Comparison of ENCODE assay signal across 28 cellular contexts in genomic region chr2:189360861-189361260, GRCh38.
DNase-seq lines count a peak whose midpoint lies in the region; ATAC-seq, FAIRE-seq and TF ChIP-seq lines count a peak whose summit lies in the region.
"Had no signal": no experiment of that assay in that cellular context is flagged by ENCODE, and none has a peak within 500 bp of the region (broad histone marks: within the 10 kb centered on the region; RNA-seq: fewer than 3 reads in every experiment).

No MANE protein-coding gene starts in this region.

- no peak overlapping the region for H3K4ac ChIP-seq in neuronal stem cell (ENCODE audit: low read length)

- H3K4me3 ChIP-seq in BJ (ENCODE audit: low read depth, low read length) = no peak overlapping the region
- no peak overlapping the region for H3K4me3 ChIP-seq in GM23338
- H3K4me3 ChIP-seq in neuronal stem cell (ENCODE audit: low read length in 2 of 2) = no peak overlapping the region
- H3K4me3 ChIP-seq: SK-N-MC had no signal

- H3K27me3 ChIP-seq in BJ (ENCODE audit: control insufficient read depth, insufficient read depth, low read length) = no peaks in the 10 kb centered on the region
- H3K27me3 ChIP-seq in GM23338 (ENCODE audit: insufficient read depth) = no peaks in the 10 kb centered on the region
- H3K27me3 ChIP-seq in neuronal stem cell (ENCODE audit: control insufficient read depth in 3 of 3, insufficient read depth in 3 of 3, low read depth in 1 of 3, low read length in 3 of 3) = no peaks in the 10 kb centered on the region

- H3K9me2 ChIP-seq in GM23338 (ENCODE audit: insufficient read depth) = no peaks in the 10 kb centered on the region

- no peak overlapping the region for H3K27ac ChIP-seq in GM23338 (ENCODE audit: low read depth)
- no peak overlapping the region for H3K27ac ChIP-seq in neuronal stem cell (replicated peaks; ENCODE audit: low read length)
- H3K27ac ChIP-seq: KMS-11, SK-N-MC had no signal

- H3K27me3 Mint-ChIP-seq in GM23338 (ENCODE audit: insufficient read depth, low read depth, poor library complexity) = no peaks in the 10 kb centered on the region
- no peaks in the 10 kb centered on the region for H3K27me3 Mint-ChIP-seq in activated T-helper 17 cell treated with anti-CD3 and anti-CD28 coated beads, Interleukin-2, amount 50 U/mL, for 72 hours
- H3K27me3 Mint-ChIP-seq: B cell, IgD-negative memory B cell had no signal

- no peak overlapping the region for H2AK5ac ChIP-seq in neuronal stem cell (ENCODE audit: low read depth, low read length)

- no peaks in the 10 kb centered on the region for H3K9me3 ChIP-seq in neuronal stem cell (replicated peaks in 1 of 2; ENCODE audit: control insufficient read depth in 2 of 2, insufficient read depth in 1 of 2, low read depth in 1 of 2, low read length in 2 of 2)

- H3K14ac ChIP-seq in neuronal stem cell (ENCODE audit: low read length) = no peak overlapping the region

- H3K27ac Mint-ChIP-seq in GM23338 = no peak overlapping the region
- no peak overlapping the region for H3K27ac Mint-ChIP-seq in activated T-helper 17 cell treated with anti-CD3 and anti-CD28 coated beads, Interleukin-2, amount 50 U/mL, for 72 hours
- H3K27ac Mint-ChIP-seq: B cell, CD14-positive monocyte, IgD-negative memory B cell had no signal

- TF ChIP-seq CTCF in BJ (IDR thresholded peaks at IDR 0.05; ENCODE audit: insufficient read depth, low read depth, low read length) (no peak), GM23338 (conservative IDR thresholded peaks at IDR 0.05; ENCODE audit: low read depth in 2 of 2) (no peak)

- H4K91ac ChIP-seq in neuronal stem cell (ENCODE audit: low read depth, low read length, poor library complexity) = no peak overlapping the region

- H2BK5ac ChIP-seq in neuronal stem cell (ENCODE audit: low read length) = no peak overlapping the region

- no peak overlapping the region for H3K18ac ChIP-seq in neuronal stem cell (ENCODE audit: low read length)

- no peak overlapping the region for H3K23ac ChIP-seq in neuronal stem cell (ENCODE audit: low read depth, low read length, poor library complexity)

- CTCF ChIA-PET in BJ (lab: Yijun Ruan, JAX) = no interaction called here

- no CpG with 5 or more reads among the region's 1 CpG for WGBS in neuronal stem cell (ENCODE audit: extremely low coverage in 2 of 2, insufficient read length in 2 of 2, insufficient replicate concordance in 1 of 2), 2 donors

- H3K9ac ChIP-seq in neuronal stem cell (ENCODE audit: low read depth, low read length, poor library complexity) = no peak overlapping the region
- H3K9ac ChIP-seq: KMS-11 had no signal

- POLR2A ChIA-PET in BJ (lab: Charles Lee) = no interaction called here

- H3K9me3 Mint-ChIP-seq in GM23338 = no peaks in the 10 kb centered on the region
- no peaks in the 10 kb centered on the region for H3K9me3 Mint-ChIP-seq in activated T-helper 17 cell treated with anti-CD3 and anti-CD28 coated beads, Interleukin-2, amount 50 U/mL, for 72 hours
- H3K9me3 Mint-ChIP-seq: CD8-positive, alpha-beta memory T cell had no signal

- H2AFZ ChIP-seq in GM23338 = peak overlapping the region; percentile 64; the same call in 1 of the 2 replicates
- peak overlapping the region; percentile 46 for H2AFZ ChIP-seq in neuronal stem cell (ENCODE audit: low read length)

- no peak for ATAC-seq in GM23338
- ATAC-seq in activated T-helper 17 cell treated with anti-CD3 and anti-CD28 coated beads, Interleukin-2, amount 50 U/mL, for 72 hours (replicated peaks) = no peak

- no peaks in the 10 kb centered on the region for H3K36me3 Mint-ChIP-seq in GM23338 (ENCODE audit: low read depth)
- no peaks in the 10 kb centered on the region for H3K36me3 Mint-ChIP-seq in activated T-helper 17 cell treated with anti-CD3 and anti-CD28 coated beads, Interleukin-2, amount 50 U/mL, for 72 hours (ENCODE audit: low read depth)
- H3K36me3 Mint-ChIP-seq: CD14-positive monocyte had no signal

- H4K20me1 ChIP-seq in GM23338 (replicated peaks; ENCODE audit: insufficient read depth) = no peaks in the 10 kb centered on the region

- H3K79me2 ChIP-seq in GM23338 (replicated peaks; ENCODE audit: insufficient read depth) = no peaks in the 10 kb centered on the region

- no peaks in the 10 kb centered on the region for H3K4me1 Mint-ChIP-seq in GM23338
- no peaks in the 10 kb centered on the region for H3K4me1 Mint-ChIP-seq in activated T-helper 17 cell treated with anti-CD3 and anti-CD28 coated beads, Interleukin-2, amount 50 U/mL, for 72 hours
- H3K4me1 Mint-ChIP-seq: B cell; CD8-positive, alpha-beta memory T cell; IgD-negative memory B cell had no signal

- H3K4me1 ChIP-seq in GM23338 (ENCODE audit: insufficient read depth) (no peaks in the 10 kb centered on the region), neuronal stem cell (ENCODE audit: control insufficient read depth in 2 of 2, insufficient read depth in 1 of 2, low read depth in 1 of 2, low read length in 2 of 2) (peaks cover 0 to 3% of the 10 kb centered on the region in 2 donors)

- no peaks in the 10 kb centered on the region for H3K79me1 ChIP-seq in neuronal stem cell (ENCODE audit: low read depth, low read length)

- H3K4me2 ChIP-seq in GM23338 (no peak overlapping the region), neuronal stem cell (ENCODE audit: insufficient read depth, low read length, poor library complexity, severe bottlenecking) (no peak overlapping the region)
- H3K4me2 ChIP-seq: KMS-11 had no signal

- peak; percentile 86 for FAIRE-seq in endometrium (lab: Jason Lieb, UNC)
- FAIRE-seq: GM18507, RCC 7860 had no signal

- no peaks in the 10 kb centered on the region for H3F3A ChIP-seq in GM23338 (replicated peaks; ENCODE audit: low read depth)

- H2BK15ac ChIP-seq in neuronal stem cell (ENCODE audit: low read length) = no peak overlapping the region

- no peak overlapping the region for H2BK12ac ChIP-seq in neuronal stem cell (ENCODE audit: low read length)

- H2BK120ac ChIP-seq in neuronal stem cell (ENCODE audit: low read depth, low read length) = no peak overlapping the region

- no peak overlapping the region for H3K4me3 Mint-ChIP-seq in GM23338
- no peak overlapping the region for H3K4me3 Mint-ChIP-seq in activated T-helper 17 cell treated with anti-CD3 and anti-CD28 coated beads, Interleukin-2, amount 50 U/mL, for 72 hours
- H3K4me3 Mint-ChIP-seq: B cell; CD14-positive monocyte; CD8-positive, alpha-beta memory T cell; IgD-negative memory B cell had no signal

- DNase-seq in BJ (ENCODE audit: low read depth) = peak; percentile 21
- no peak for DNase-seq in GM23338 (ENCODE audit: low spot score)
- no peak for DNase-seq in neuronal stem cell (ENCODE audit: low spot score)
- no peak for DNase-seq in SKM-1 treated with dmso at 0.1 percent for 144 hours (lab: John Stamatoyannopoulos, UW; ENCODE audit: unreplicated experiment)
- no peak for DNase-seq in EL
- no peak for DNase-seq in cerebellar nuclear complex (lab: John Stamatoyannopoulos, UW)
- DNase-seq: CD8-positive, alpha-beta memory T cell; DMS 273 treated with DMSO at 0.1 percent for 48 hours; DMS79; GOT3; HCEC 1CT; NCI-H1048; NCI-H1694; NCI-H2029 treated with DMSO at 0.1 percent for 48 hours; NCI-H2171 treated with DMSO at 0.1 percent for 48 hours; NCI-H345; NCI-H510A treated with DMSO at 0.1 percent for 48 hours; NCI-H774; SIG-M5 had no signal

- no peak overlapping the region for H4K8ac ChIP-seq in neuronal stem cell (ENCODE audit: low read depth, low read length)

- no peaks in the 10 kb centered on the region for H3K36me3 ChIP-seq in BJ (ENCODE audit: control insufficient read depth, insufficient read depth, low read length)
- H3K36me3 ChIP-seq in GM23338 (ENCODE audit: insufficient read depth) = no peaks in the 10 kb centered on the region
- H3K36me3 ChIP-seq in neuronal stem cell (replicated peaks in 1 of 2; ENCODE audit: control insufficient read depth in 2 of 2, insufficient read depth in 2 of 2, low read length in 2 of 2) = no peaks in the 10 kb centered on the region

TF ChIP-seq in GM23338, 12 proteins besides CTCF, POLR2A, EP300 and RAD21 (continues in another document):
- TF ChIP-seq ZNF114 (CRISPR knock-in tag; IDR thresholded peaks at IDR 0.05) (no peak), EZH2 (IDR thresholded peaks at IDR 0.05; ENCODE audit: low read depth, unreplicated experiment) (no peak), JUNB (IDR thresholded peaks at IDR 0.05; ENCODE audit: unreplicated experiment) (no peak), CREB1 (CRISPR knock-in tag; IDR thresholded peaks at IDR 0.05; ENCODE audit: low read depth) (no peak), NANOG (IDR thresholded peaks at IDR 0.05; ENCODE audit: borderline replicate concordance) (no peak), EZH2phosphoT487 (IDR thresholded peaks at IDR 0.05; ENCODE audit: unreplicated experiment) (no peak)
- TF ChIP-seq, protein P1, sequence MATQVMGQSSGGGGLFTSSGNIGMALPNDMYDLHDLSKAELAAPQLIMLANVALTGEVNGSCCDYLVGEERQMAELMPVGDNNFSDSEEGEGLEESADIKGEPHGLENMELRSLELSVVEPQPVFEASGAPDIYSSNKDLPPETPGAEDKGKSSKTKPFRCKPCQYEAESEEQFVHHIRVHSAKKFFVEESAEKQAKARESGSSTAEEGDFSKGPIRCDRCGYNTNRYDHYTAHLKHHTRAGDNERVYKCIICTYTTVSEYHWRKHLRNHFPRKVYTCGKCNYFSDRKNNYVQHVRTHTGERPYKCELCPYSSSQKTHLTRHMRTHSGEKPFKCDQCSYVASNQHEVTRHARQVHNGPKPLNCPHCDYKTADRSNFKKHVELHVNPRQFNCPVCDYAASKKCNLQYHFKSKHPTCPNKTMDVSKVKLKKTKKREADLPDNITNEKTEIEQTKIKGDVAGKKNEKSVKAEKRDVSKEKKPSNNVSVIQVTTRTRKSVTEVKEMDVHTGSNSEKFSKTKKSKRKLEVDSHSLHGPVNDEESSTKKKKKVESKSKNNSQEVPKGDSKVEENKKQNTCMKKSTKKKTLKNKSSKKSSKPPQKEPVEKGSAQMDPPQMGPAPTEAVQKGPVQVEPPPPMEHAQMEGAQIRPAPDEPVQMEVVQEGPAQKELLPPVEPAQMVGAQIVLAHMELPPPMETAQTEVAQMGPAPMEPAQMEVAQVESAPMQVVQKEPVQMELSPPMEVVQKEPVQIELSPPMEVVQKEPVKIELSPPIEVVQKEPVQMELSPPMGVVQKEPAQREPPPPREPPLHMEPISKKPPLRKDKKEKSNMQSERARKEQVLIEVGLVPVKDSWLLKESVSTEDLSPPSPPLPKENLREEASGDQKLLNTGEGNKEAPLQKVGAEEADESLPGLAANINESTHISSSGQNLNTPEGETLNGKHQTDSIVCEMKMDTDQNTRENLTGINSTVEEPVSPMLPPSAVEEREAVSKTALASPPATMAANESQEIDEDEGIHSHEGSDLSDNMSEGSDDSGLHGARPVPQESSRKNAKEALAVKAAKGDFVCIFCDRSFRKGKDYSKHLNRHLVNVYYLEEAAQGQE (IDR thresholded peaks at IDR 0.05; ENCODE audit: unreplicated experiment) = no peak
